8 cellular contexts compared by ENCODE assay signal in the genomic region with DNA sequence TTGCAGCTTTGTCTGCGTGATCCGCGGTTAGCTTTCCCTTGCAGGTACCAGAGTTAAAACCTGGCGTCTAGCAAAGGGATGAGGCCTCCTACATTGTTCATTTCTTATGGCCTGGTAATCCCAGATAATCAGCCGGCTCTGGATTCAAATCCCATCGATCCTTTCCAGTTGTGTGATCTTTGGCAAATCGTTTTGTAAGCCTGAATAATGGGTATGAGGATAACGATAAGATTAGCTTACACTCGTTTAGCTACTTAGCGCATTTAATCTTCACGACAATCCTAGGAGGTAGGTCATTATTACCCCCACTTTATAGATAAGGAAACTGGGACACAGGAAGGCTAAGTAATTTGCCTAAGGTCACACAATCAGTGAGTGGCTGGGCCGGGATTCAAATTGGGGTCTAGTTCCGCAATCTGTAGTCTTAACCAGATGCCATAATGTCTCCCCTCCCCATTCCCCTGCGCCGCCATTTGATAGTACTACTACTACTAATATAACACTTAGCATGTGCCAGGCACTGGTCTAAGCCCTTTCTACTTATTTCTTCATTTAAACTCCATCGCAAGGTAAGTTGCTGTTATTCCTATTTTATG. TPM values are rescaled to one million over a fixed set of nuclear protein-coding genes. Genes with fewer than 3 reads are reported as not detected.
DNase-seq lines count a peak whose midpoint lies in the region; ATAC-seq, FAIRE-seq and TF ChIP-seq lines count a peak whose summit lies in the region.
"Had no signal": no experiment of that assay in that cellular context is flagged by ENCODE, and none has a peak within 500 bp of the region (broad histone marks: within the 10 kb centered on the region; RNA-seq: fewer than 3 reads in every experiment).

No MANE protein-coding gene starts in this region.

- no peak for TF ChIP-seq POLR2A in endothelial cell of umbilical vein (IDR thresholded peaks at IDR 0.05; ENCODE audit: low read depth, low read length)

- H3K36me3 ChIP-seq in OCI-LY3 (replicated peaks; ENCODE audit: low read depth, low read length): peaks cover 38% of the 10 kb centered on the region
- no peaks in the 10 kb centered on the region for H3K36me3 ChIP-seq in endothelial cell of umbilical vein (ENCODE audit: control insufficient read depth in 2 of 2, extremely low read depth in 1 of 2, insufficient read depth in 2 of 2, low read length in 2 of 2)
- peaks cover 0 to 5% of the 10 kb centered on the region in 2 donors for H3K36me3 ChIP-seq in psoas muscle (ENCODE audit: insufficient read depth in 1 of 2, low read depth in 1 of 2)
- H3K36me3 ChIP-seq: pancreas had no signal

- H3K27ac ChIP-seq in OCI-LY3 (ENCODE audit: low read length) (peak overlapping the region; percentile 99), endothelial cell of umbilical vein (ENCODE audit: insufficient read depth, low read depth, low read length) (no peak overlapping the region), psoas muscle (no peak overlapping the region)

- H3K27me3 ChIP-seq in OCI-LY3 (ENCODE audit: low read depth, low read length) (no peaks in the 10 kb centered on the region), endothelial cell of umbilical vein (ENCODE audit: control insufficient read depth in 2 of 2, insufficient read depth in 2 of 2, low read length in 2 of 2) (no peaks in the 10 kb centered on the region), psoas muscle (ENCODE audit: insufficient read depth in 3 of 3, low read length in 2 of 3) (no peaks in the 10 kb centered on the region)

- FAIRE-seq in GM18507 (lab: Jason Lieb, UNC): peak; percentile 46
- FAIRE-seq in endothelial cell of umbilical vein (lab: Jason Lieb, UNC): no peak
- FAIRE-seq: pancreas had no signal

- CTCF ChIA-PET in endothelial cell of umbilical vein (lab: Charles Lee): interaction anchor here (1.7 to 3.4 kb wide), 2 partner anchors 192 to 331 kb away, joined by 11 to 17 read pairs; no protein-coding TSS in a partner anchor

- peak overlapping the region; percentile 89 for H3K4me2 ChIP-seq in OCI-LY3 (ENCODE audit: low read length)
- peak overlapping the region; percentile 70 for H3K4me2 ChIP-seq in endothelial cell of umbilical vein (ENCODE audit: insufficient read depth, low read length)

- H3K79me2 ChIP-seq in OCI-LY3 (ENCODE audit: low read length) (peaks cover 62% of the 10 kb centered on the region), endothelial cell of umbilical vein (ENCODE audit: control insufficient read depth, insufficient read depth, low read length) (peaks cover 40% of the 10 kb centered on the region)

- H2AFZ ChIP-seq in OCI-LY3 (ENCODE audit: low read depth, low read length): no peak overlapping the region
- H2AFZ ChIP-seq in endothelial cell of umbilical vein (ENCODE audit: low read depth, low read length): no peak overlapping the region

- intact Hi-C loops in endothelial cell of umbilical vein (cut with micrococcal nuclease): loop anchor here (2.0 to 5.0 kb wide), 2 partner anchors 445 to 835 kb away; no protein-coding TSS in a partner anchor
- intact Hi-C loops in psoas muscle (cut with DNase I): loop anchor here (5.0 kb wide), 2 partner anchors 330 to 835 kb away; no protein-coding TSS in a partner anchor

- H3K4me3 ChIP-seq in OCI-LY3 (ENCODE audit: low read length) (peak overlapping the region; percentile 97), endothelial cell of umbilical vein (replicated peaks in 1 of 3; ENCODE audit: insufficient read depth in 1 of 3, low read depth in 1 of 3, low read length in 3 of 3) (peak overlapping the region in 1 of 3 experiments; percentile 77), psoas muscle (peak overlapping the region; percentile 81)

- dilution Hi-C loops in endothelial cell of umbilical vein (cut with MboI; ENCODE audit: extremely low pct_ligation_motif_present, low sequenced_read_pairs): no loop called here

- DNase-seq in GM18507 (ENCODE audit: extremely low spot score, insufficient read length, low read depth) (no peak), endothelial cell of umbilical vein (ENCODE audit: low read depth, low spot score) (no peak), psoas muscle (peak in 1 of 2 donors; percentile 42), NCI-H146 (lab: John Stamatoyannopoulos, UW) (no peak), 8988T (no peak)

- 70 to 75% (median 75%) methylated on average over 16 of the region's 16 CpGs for WGBS in psoas muscle, 3 donors

- POLR2A ChIA-PET in endothelial cell of umbilical vein (lab: Charles Lee): no interaction called here

- H3K9me3 ChIP-seq in OCI-LY3 (ENCODE audit: insufficient read depth, low read length) (no peaks in the 10 kb centered on the region), endothelial cell of umbilical vein (replicated peaks; ENCODE audit: control insufficient read depth, insufficient read depth, low read length) (no peaks in the 10 kb centered on the region), psoas muscle (no peaks in the 10 kb centered on the region)
- H3K9me3 ChIP-seq: pancreas had no signal

- peaks cover 25% of the 10 kb centered on the region for H3K4me1 ChIP-seq in OCI-LY3 (ENCODE audit: low read length)
- peaks cover 35% of the 10 kb centered on the region for H3K4me1 ChIP-seq in endothelial cell of umbilical vein (ENCODE audit: control insufficient read depth, extremely low read depth, insufficient read depth, low read length)
- peaks cover 33% of the 10 kb centered on the region for H3K4me1 ChIP-seq in psoas muscle

- BruUV-seq in endothelial cell of umbilical vein (replicated peaks; lab: Mats Ljungman, UMichigan): no TSS peak

- H3K9me1 ChIP-seq in endothelial cell of umbilical vein (replicated peaks; ENCODE audit: control insufficient read depth, extremely low read depth, insufficient read depth, low read length): no peaks in the 10 kb centered on the region

- no peak for TF ChIP-seq CTCF in OCI-LY3 (IDR thresholded peaks at IDR 0.05; ENCODE audit: low read depth, low read length)
- TF ChIP-seq CTCF in endothelial cell of umbilical vein (IDR thresholded peaks at IDR 0.05; ENCODE audit: extremely low read depth in 1 of 2, insufficient read depth in 1 of 2, low read depth in 1 of 2, low read length in 2 of 2): no peak
- no peak for TF ChIP-seq CTCF in psoas muscle (IDR thresholded peaks at IDR 0.05)

- peaks cover 34% of the 10 kb centered on the region for H4K20me1 ChIP-seq in OCI-LY3 (ENCODE audit: insufficient read depth, low read length)
- no peaks in the 10 kb centered on the region for H4K20me1 ChIP-seq in endothelial cell of umbilical vein (replicated peaks; ENCODE audit: control insufficient read depth, extremely low read depth, insufficient read depth, low read length)

- no peak for ATAC-seq in psoas muscle
- no peak for ATAC-seq in HG02610 (IDR thresholded peaks at IDR 0.05; ENCODE audit: unreplicated experiment)

- H3K9ac ChIP-seq in OCI-LY3 (ENCODE audit: low read length) (peak overlapping the region; percentile 100), endothelial cell of umbilical vein (replicated peaks; ENCODE audit: extremely low read depth, insufficient read depth, low read length) (no peak overlapping the region)

RNA-seq across cellular contexts. Expression of a gene that starts 1.7 kb away (rescaled TPM):
- 236 and 237 TPM in 2 replicates for total RNA-seq in endothelial cell of umbilical vein
- 297 and 332 TPM in 2 replicates for polyA plus RNA-seq in endothelial cell of umbilical vein
- polyA plus RNA-seq in endothelial cell of umbilical vein (2011; cell fraction: cytosol; rRNA removed): 210 and 248 TPM in 2 replicates
- polyA plus RNA-seq in endothelial cell of umbilical vein (2011; cell fraction: nucleus; rRNA removed): 286 and 313 TPM in 2 replicates
- polyA plus RNA-seq in endothelial cell of umbilical vein (2012): 238 and 242 TPM in 2 replicates
- 304 and 332 TPM in 2 replicates for polyA minus RNA-seq in endothelial cell of umbilical vein
- 209 TPM for polyA minus RNA-seq in endothelial cell of umbilical vein (2011; cell fraction: cytosol; rRNA and poly(A)+ RNA removed)
- 90.1 and 104 TPM in 2 replicates for polyA minus RNA-seq in endothelial cell of umbilical vein (2011; cell fraction: nucleus; rRNA and poly(A)+ RNA removed)
- 100 to 1,000 TPM; 145 to 230 (median 187) TPM for total RNA-seq in psoas muscle
- 100 to 1,000 TPM in 2 of 3 donors, 10 to 100 TPM in 1; 96.2 to 120 (median 115) TPM for polyA plus RNA-seq in psoas muscle

RNA-seq across cellular contexts. Expression of a gene that starts 26.6 kb away (rescaled TPM):
- total RNA-seq in endothelial cell of umbilical vein (99.2 and 99.9 TPM in 2 replicates), psoas muscle (100 to 1,000 TPM; 150 to 192 (median 160) TPM)
- polyA plus RNA-seq in endothelial cell of umbilical vein (149 and 182 TPM in 2 replicates), psoas muscle (100 to 1,000 TPM; 104 to 124 (median 118) TPM)
- 128 and 143 TPM in 2 replicates for polyA plus RNA-seq in endothelial cell of umbilical vein (2011; cell fraction: cytosol; rRNA removed)
- 239 and 246 TPM in 2 replicates for polyA plus RNA-seq in endothelial cell of umbilical vein (2011; cell fraction: nucleus; rRNA removed)
- polyA plus RNA-seq in endothelial cell of umbilical vein (2012): 91.7 and 92.9 TPM in 2 replicates
- polyA minus RNA-seq in endothelial cell of umbilical vein: 130 and 154 TPM in 2 replicates
- polyA minus RNA-seq in endothelial cell of umbilical vein (2011; cell fraction: cytosol; rRNA and poly(A)+ RNA removed): 229 TPM
- 47.6 and 54.2 TPM in 2 replicates for polyA minus RNA-seq in endothelial cell of umbilical vein (2011; cell fraction: nucleus; rRNA and poly(A)+ RNA removed)

RNA-seq across cellular contexts. Expression of a gene that starts 40.9 kb away (rescaled TPM):
- 34.7 and 36.4 TPM in 2 replicates for total RNA-seq in endothelial cell of umbilical vein
- 20.7 and 24.0 TPM in 2 replicates for polyA plus RNA-seq in endothelial cell of umbilical vein
- polyA plus RNA-seq in endothelial cell of umbilical vein (2011; cell fraction: cytosol; rRNA removed): 13.9 and 15.0 TPM in 2 replicates
- 75.1 and 84.3 TPM in 2 replicates for polyA plus RNA-seq in endothelial cell of umbilical vein (2011; cell fraction: nucleus; rRNA removed)
- polyA plus RNA-seq in endothelial cell of umbilical vein (2012): 36.6 and 41.4 TPM in 2 replicates
- polyA minus RNA-seq in endothelial cell of umbilical vein: 55.1 and 65.1 TPM in 2 replicates
- 58.6 TPM for polyA minus RNA-seq in endothelial cell of umbilical vein (2011; cell fraction: cytosol; rRNA and poly(A)+ RNA removed)
- polyA minus RNA-seq in endothelial cell of umbilical vein (2011; cell fraction: nucleus; rRNA and poly(A)+ RNA removed): 34.4 and 43.3 TPM in 2 replicates
- total RNA-seq in psoas muscle: 10 to 100 TPM; 30.7 to 50.7 (median 35.6) TPM
- 10 to 100 TPM; 16.1 to 21.4 (median 21.1) TPM for polyA plus RNA-seq in psoas muscle

RNA-seq across cellular contexts. Expression of a gene that starts 46.9 kb away (rescaled TPM):
- total RNA-seq in endothelial cell of umbilical vein: 49.6 and 51.5 TPM in 2 replicates
- polyA plus RNA-seq in endothelial cell of umbilical vein: 37.3 and 38.2 TPM in 2 replicates
- 34.6 and 38.1 TPM in 2 replicates for polyA plus RNA-seq in endothelial cell of umbilical vein (2011; cell fraction: cytosol; rRNA removed)
- polyA plus RNA-seq in endothelial cell of umbilical vein (2011; cell fraction: nucleus; rRNA removed): 57.3 and 60.5 TPM in 2 replicates
- polyA plus RNA-seq in endothelial cell of umbilical vein (2012): 29.9 and 31.9 TPM in 2 replicates
- polyA minus RNA-seq in endothelial cell of umbilical vein: 27.3 and 34.4 TPM in 2 replicates
- 43.2 TPM for polyA minus RNA-seq in endothelial cell of umbilical vein (2011; cell fraction: cytosol; rRNA and poly(A)+ RNA removed)
- 13.8 and 19.1 TPM in 2 replicates for polyA minus RNA-seq in endothelial cell of umbilical vein (2011; cell fraction: nucleus; rRNA and poly(A)+ RNA removed)
- 10 to 100 TPM; 21.5 to 25.6 (median 23.6) TPM for total RNA-seq in psoas muscle
- 10 to 100 TPM; 18.2 to 33.8 (median 25.0) TPM for polyA plus RNA-seq in psoas muscle

RNA-seq across cellular contexts. Expression of a gene that starts 47.4 kb away (rescaled TPM):
- total RNA-seq in endothelial cell of umbilical vein: 65.2 and 79.8 TPM in 2 replicates
- polyA plus RNA-seq in endothelial cell of umbilical vein: 88.0 and 110 TPM in 2 replicates
- 71.6 and 73.6 TPM in 2 replicates for polyA plus RNA-seq in endothelial cell of umbilical vein (2011; cell fraction: cytosol; rRNA removed)
- 19.5 and 26.8 TPM in 2 replicates for polyA plus RNA-seq in endothelial cell of umbilical vein (2011; cell fraction: nucleus; rRNA removed)
- 49.1 and 77.0 TPM in 2 replicates for polyA plus RNA-seq in endothelial cell of umbilical vein (2012)
- 39.8 and 42.4 TPM in 2 replicates for polyA minus RNA-seq in endothelial cell of umbilical vein
- 154 TPM for polyA minus RNA-seq in endothelial cell of umbilical vein (2011; cell fraction: cytosol; rRNA and poly(A)+ RNA removed)
- polyA minus RNA-seq in endothelial cell of umbilical vein (2011; cell fraction: nucleus; rRNA and poly(A)+ RNA removed): 5.5 and 6.3 TPM in 2 replicates
- total RNA-seq in psoas muscle: 100 to 1,000 TPM; 142 to 194 (median 169) TPM
- 100 to 1,000 TPM; 145 to 207 (median 201) TPM for polyA plus RNA-seq in psoas muscle
